In genomic region chr10:79382491-79382941, GRCh38 we compare ENCODE assay signal across 13 cellular contexts. TPM values are rescaled to one million over a fixed set of nuclear protein-coding genes. Genes with fewer than 3 reads are reported as not detected.
DNase-seq lines count a peak whose midpoint lies in the region; ATAC-seq and TF ChIP-seq lines count a peak whose summit lies in the region.
"Had no signal": no experiment of that assay in that cellular context is flagged by ENCODE, and none has a peak within 500 bp of the region (broad histone marks: within the 10 kb centered on the region; RNA-seq: fewer than 3 reads in every experiment).

No MANE protein-coding gene starts in this region.

- no peak for TF ChIP-seq CTCF in GM20000 (IDR thresholded peaks at IDR 0.05; ENCODE audit: extremely low read depth, missing control alignments)
- no peak for TF ChIP-seq CTCF in ascending aorta (IDR thresholded peaks at IDR 0.05)
- TF ChIP-seq CTCF in gastrocnemius medialis (IDR thresholded peaks at IDR 0.05 in 4 of 5, conservative IDR thresholded peaks at IDR 0.05 in 1 of 5): no peak

- peaks cover 21 to 34% of the 10 kb centered on the region in 2 donors for H3K4me1 ChIP-seq in ascending aorta
- H3K4me1 ChIP-seq in gastrocnemius medialis: peaks cover 31 to 38% of the 10 kb centered on the region in 2 donors

- intact Hi-C loops in ascending aorta (cut with DNase I): no loop called here
- intact Hi-C loops in gastrocnemius medialis (cut with DNase I; ENCODE audit: low total_unique reads): no loop called here

- in situ Hi-C loops in gastrocnemius medialis (cut with MboI; ENCODE audit: low sequenced_read_pairs in 4 of 4): no loop called here

- H3K27ac ChIP-seq in ascending aorta (peak overlapping the region; percentile 77 to 83), layer of hippocampus (ENCODE audit: low read depth, low read length) (peak overlapping the region; percentile 64), gastrocnemius medialis (peak overlapping the region; percentile 60 to 68 (median 66))

- H3K27me3 ChIP-seq in ascending aorta (no peaks in the 10 kb centered on the region), layer of hippocampus (ENCODE audit: control insufficient read depth, insufficient read depth, low read length) (no peaks in the 10 kb centered on the region), gastrocnemius medialis (no peaks in the 10 kb centered on the region)

- no peak for TF ChIP-seq POLR2A in gastrocnemius medialis (IDR thresholded peaks at IDR 0.05)

- no peak overlapping the region for H3K4me3 ChIP-seq in ascending aorta
- H3K4me3 ChIP-seq in gastrocnemius medialis: no peak overlapping the region
- H3K4me3 ChIP-seq: mucosa of descending colon had no signal

- no peaks in the 10 kb centered on the region for H3K9me3 ChIP-seq in ascending aorta
- H3K9me3 ChIP-seq in gastrocnemius medialis: no peaks in the 10 kb centered on the region
- H3K9me3 ChIP-seq: mucosa of descending colon had no signal

- DNase-seq in GM20000 (ENCODE audit: low spot score) (peak; percentile 9), ascending aorta (ENCODE audit: low spot score in 2 of 2) (peak in 1 of 2 donors; percentile 68), gastrocnemius medialis (no peak), NCI-H510A treated with DMSO at 0.1 percent for 48 hours (lab: John Stamatoyannopoulos, UW) (no peak), DMS114 treated with DMSO at 0.1 percent for 48 hours (lab: John Stamatoyannopoulos, UW; ENCODE audit: unreplicated experiment) (no peak)
- DNase-seq: effector memory CD8-positive, alpha-beta T cell; hippocampal formation; NCI-H1417; stimulated activated naive B cell treated with anti-CD40 and anti-IgM and Interleukin-4, amounts not matched to agents 10 μg/mL and 1 μg/mL and 100 μg/mL, for 72 hours had no signal

- H3K36me3 ChIP-seq in ascending aorta (peaks cover 10 to 24% of the 10 kb centered on the region in 2 donors), gastrocnemius medialis (peaks cover 0 to 12% of the 10 kb centered on the region in 2 donors)

- ATAC-seq in gastrocnemius medialis (no peak), GM19452 (IDR thresholded peaks at IDR 0.05; ENCODE audit: unreplicated experiment) (no peak), GM21515 (IDR thresholded peaks at IDR 0.05; ENCODE audit: unreplicated experiment) (no peak)
- ATAC-seq: effector memory CD8-positive, alpha-beta T cell; stimulated activated naive B cell treated with anti-CD40 and anti-IgM and Interleukin-4, amounts not matched to agents 10 μg/mL and 1 μg/mL and 100 μg/mL, for 72 hours had no signal

RNA-seq across cellular contexts. Expression of gene PPIF, which starts 35.2 kb away (rescaled TPM):
- total RNA-seq in ascending aorta (172 TPM), gastrocnemius medialis (10 to 100 TPM; 39.1 to 82.1 (median 67.9) TPM)
